31 cellular contexts compared by ENCODE assay signal in the genomic region with DNA sequence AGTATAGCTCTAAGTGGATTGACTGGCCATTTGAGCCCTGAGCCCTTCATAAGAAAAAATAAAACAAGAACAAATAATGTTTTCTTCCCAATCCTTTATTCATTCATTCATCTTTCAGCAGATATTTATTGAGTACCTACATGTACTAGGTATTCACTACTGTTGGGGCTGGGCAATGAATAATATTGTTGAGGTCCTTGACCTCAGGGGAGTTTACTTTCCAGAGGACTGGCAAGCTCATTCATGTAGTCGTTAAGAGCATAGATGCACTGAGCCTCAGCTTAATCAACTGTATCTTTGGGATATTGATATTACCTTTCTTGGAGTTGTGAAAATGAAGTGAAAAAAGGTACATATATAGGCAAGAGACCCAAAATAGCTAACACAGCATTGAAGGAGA. TPM values are rescaled to one million over a fixed set of nuclear protein-coding genes. Genes with fewer than 3 reads are reported as not detected.
"Had no signal": no experiment of that assay in that cellular context is flagged by ENCODE, and none has a peak within 500 bp of the region (broad histone marks: within the 10 kb centered on the region; RNA-seq: fewer than 3 reads in every experiment).

No MANE protein-coding gene starts in this region.

- H3K79me2 ChIP-seq: parathyroid adenoma had no signal

- H3K36me3 ChIP-seq: gastrocnemius medialis, left lung, tibial artery had no signal

- ATAC-seq: esophagus mucosa; gastrocnemius medialis; left lung; mucosa of descending colon; natural killer cell treated with Interleukin-12 subunit alpha and Interleukin-12 subunit beta and Interleukin-15 and Interleukin-18, amount 100 ng/mL, for 72 hours; sciatic nerve; stimulated activated naive CD8-positive, alpha-beta T cell treated with anti-CD3 and anti-CD28 coated beads, Interleukin-15, Interleukin-2, amounts not matched to agents 100 U/mL and 50 U/mL, for 24 hours had no signal

- H3K9me3 Mint-ChIP-seq: naive B cell had no signal

- DNase-seq: dorsolateral prefrontal cortex; effector CD4-positive, alpha-beta T cell; endodermal cell; foreskin fibroblast; gastrocnemius medialis; head of caudate nucleus; kidney; left lung; mesenchymal stem cell; mucosa of descending colon; naive B cell; stimulated activated CD4-positive, alpha-beta T cell treated with anti-CD3 and anti-CD28 coated beads, Interleukin-12 subunit alpha, Interleukin-12 subunit beta, amount 100 ng/mL, for 4 hours; stimulated activated CD4-positive, alpha-beta T cell treated with anti-CD3 and anti-CD28 coated beads, Interleukin-1b, Interleukin-23, amount 100 ng/mL, for 48 hours; stimulated activated CD4-positive, alpha-beta T cell treated with anti-CD3 and anti-CD28 coated beads, Interleukin-4, amount 100 ng/mL, for 1 hour; stimulated activated CD8-positive, alpha-beta memory T cell treated with anti-CD3 and anti-CD28 coated beads, Interleukin-4, amount 100 ng/mL, for 48 hours; stimulated activated naive CD8-positive, alpha-beta T cell treated with anti-CD3 and anti-CD28 coated beads, Interleukin-15, Interleukin-2, amounts not matched to agents 100 U/mL and 50 U/mL, for 24 hours; substantia nigra; testis; tibial artery had no signal

- H3K4me3 Mint-ChIP-seq: endodermal cell; mesothelial cell of epicardium; naive B cell; natural killer cell treated with Interleukin-12 subunit alpha and Interleukin-12 subunit beta and Interleukin-15 and Interleukin-18, amount 100 ng/mL, for 72 hours; neural crest cell; type B pancreatic cell had no signal

- H3K27ac ChIP-seq: dorsolateral prefrontal cortex, epithelial cell of prostate, left lung, parathyroid adenoma, testis, tibial artery had no signal

- H2AFZ ChIP-seq: parathyroid adenoma had no signal

- H3K4me1 ChIP-seq: parathyroid adenoma, testis had no signal

- H3K9me3 ChIP-seq: gastrocnemius medialis, left lung, mucosa of descending colon, testis, tibial artery had no signal

- H3K36me3 Mint-ChIP-seq: mesothelial cell of epicardium; naive B cell; natural killer cell treated with Interleukin-12 subunit alpha and Interleukin-12 subunit beta and Interleukin-15 and Interleukin-18, amount 100 ng/mL, for 72 hours had no signal

- H3K27ac Mint-ChIP-seq: endodermal cell, mesothelial cell of epicardium, progenitor cell of endocrine pancreas, type B pancreatic cell had no signal

- H3K4me3 ChIP-seq: dorsolateral prefrontal cortex, gastrocnemius medialis, left lung, mucosa of descending colon, smooth muscle cell, testis, tibial artery had no signal

- H3K9ac ChIP-seq: parathyroid adenoma had no signal

- FAIRE-seq: colon, kidney, urothelium cell line had no signal

- H3K4me2 ChIP-seq: smooth muscle cell had no signal

- H3K27me3 Mint-ChIP-seq: naive B cell; natural killer cell treated with Interleukin-12 subunit alpha and Interleukin-12 subunit beta and Interleukin-15 and Interleukin-18, amount 100 ng/mL, for 72 hours; progenitor cell of endocrine pancreas; type B pancreatic cell had no signal

- H3K27me3 ChIP-seq: dorsolateral prefrontal cortex, gastrocnemius medialis, left lung, testis, tibial artery had no signal

RNA-seq across cellular contexts. Expression of a gene that starts 7.6 kb away (rescaled TPM):
- total RNA-seq: gastrocnemius medialis had no signal
